In the genomic region with DNA sequence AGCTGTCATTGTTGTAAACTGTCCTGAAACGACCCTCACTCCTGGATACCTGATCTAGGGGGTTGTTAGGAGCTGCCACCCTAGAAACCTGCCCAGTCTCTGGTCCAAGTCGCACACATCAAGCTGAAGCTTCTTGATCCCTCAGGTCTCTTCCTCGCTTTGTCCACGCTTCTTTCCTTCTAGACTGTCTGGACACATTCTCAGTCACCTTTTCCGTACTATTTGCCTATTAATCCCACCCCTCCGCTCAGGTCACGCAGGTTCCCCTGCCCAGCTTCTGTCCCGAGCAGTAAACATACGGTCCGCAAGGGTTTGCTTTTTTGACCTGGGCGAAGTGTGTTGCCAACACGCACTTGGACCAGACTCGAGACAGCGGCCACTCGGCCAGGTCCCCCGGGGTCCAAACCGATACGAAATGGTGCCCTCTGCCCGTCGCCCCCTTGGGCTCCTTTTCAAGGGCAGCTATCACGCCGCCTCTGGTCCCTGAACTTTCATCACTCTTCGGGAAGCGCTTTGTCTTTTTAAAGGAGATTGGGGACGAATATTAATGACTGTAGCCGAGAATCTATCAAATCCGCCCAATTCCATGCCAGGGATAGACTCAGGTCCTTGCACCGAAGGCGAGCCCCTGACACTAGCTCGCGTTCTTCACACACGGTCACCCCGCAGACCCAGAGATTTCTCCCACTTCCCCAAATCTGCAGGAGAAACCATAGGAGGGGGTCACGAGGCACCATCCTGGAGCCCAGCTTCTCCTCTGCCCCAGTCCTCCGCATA, we compare ENCODE assay signal across 9 cellular contexts. TPM values are rescaled to one million over a fixed set of nuclear protein-coding genes. Genes with fewer than 3 reads are reported as not detected.
DNase-seq lines count a peak whose midpoint lies in the region; ATAC-seq and TF ChIP-seq lines count a peak whose summit lies in the region.
"Had no signal": no experiment of that assay in that cellular context is flagged by ENCODE, and none has a peak within 500 bp of the region (broad histone marks: within the 10 kb centered on the region; RNA-seq: fewer than 3 reads in every experiment).

No MANE protein-coding gene starts in this region.

- no peaks in the 10 kb centered on the region for H3K36me3 Mint-ChIP-seq in activated naive CD4-positive, alpha-beta T cell treated with anti-CD3 and anti-CD28 coated beads for 36 hours (ENCODE audit: low read depth)

- 11 to 31% (median 20%) methylated on average over 33 to 35 of the region's 35 CpGs for WGBS in heart left ventricle, 4 donors
- WGBS in neuronal stem cell (ENCODE audit: extremely low coverage in 2 of 2, insufficient read length in 2 of 2, insufficient replicate concordance in 1 of 2), 2 donors: no CpG with 5 or more reads among the region's 35 CpGs

- no peak overlapping the region for H3K9ac ChIP-seq in neuronal stem cell (ENCODE audit: low read depth, low read length, poor library complexity)

- H2AFZ ChIP-seq in neuronal stem cell (ENCODE audit: low read length): peak overlapping the region; percentile 80

- H3K4me1 Mint-ChIP-seq in activated naive CD4-positive, alpha-beta T cell treated with anti-CD3 and anti-CD28 coated beads for 36 hours (ENCODE audit: low read depth): no peaks in the 10 kb centered on the region

- H2BK120ac ChIP-seq in neuronal stem cell (ENCODE audit: low read depth, low read length): no peak overlapping the region

- H3K9me3 ChIP-seq in A673 (ENCODE audit: low read depth, low read length, poor library complexity, severe bottlenecking): no peaks in the 10 kb centered on the region
- no peaks in the 10 kb centered on the region for H3K9me3 ChIP-seq in heart left ventricle
- no peaks in the 10 kb centered on the region for H3K9me3 ChIP-seq in neuronal stem cell (replicated peaks in 1 of 2; ENCODE audit: control insufficient read depth in 2 of 2, insufficient read depth in 1 of 2, low read depth in 1 of 2, low read length in 2 of 2)

- H3K9me3 Mint-ChIP-seq in activated naive CD4-positive, alpha-beta T cell treated with anti-CD3 and anti-CD28 coated beads for 36 hours: no peaks in the 10 kb centered on the region

- peaks cover 34% of the 10 kb centered on the region for H3K27me3 Mint-ChIP-seq in activated naive CD4-positive, alpha-beta T cell treated with anti-CD3 and anti-CD28 coated beads for 36 hours (ENCODE audit: low read depth)

- no TSS peak for BruUV-seq in A673 (replicated peaks; lab: Mats Ljungman, UMichigan)

- no peak overlapping the region for H4K91ac ChIP-seq in neuronal stem cell (ENCODE audit: low read depth, low read length, poor library complexity)

- peak overlapping the region; percentile 76 for H3K4me2 ChIP-seq in neuronal stem cell (ENCODE audit: insufficient read depth, low read length, poor library complexity, severe bottlenecking)

- POLR2A ChIA-PET in A673 (lab: Charles Lee; ENCODE audit: low non-redundant PET): no interaction called here

- H3K23ac ChIP-seq in neuronal stem cell (ENCODE audit: low read depth, low read length, poor library complexity): peak overlapping the region; percentile 81

- H3K27ac Mint-ChIP-seq in activated naive CD4-positive, alpha-beta T cell treated with anti-CD3 and anti-CD28 coated beads for 36 hours: no peak overlapping the region

- H2BK15ac ChIP-seq in neuronal stem cell (ENCODE audit: low read length): no peak overlapping the region

- no peak overlapping the region for H3K18ac ChIP-seq in neuronal stem cell (ENCODE audit: low read length)

- TF ChIP-seq CTCF in A673 (conservative IDR thresholded peaks at IDR 0.05; ENCODE audit: low read depth, low read length) (no peak), WI38 (IDR thresholded peaks at IDR 0.05; ENCODE audit: low read depth, low read length) (no peak), heart left ventricle (IDR thresholded peaks at IDR 0.05) (no peak), GM10266 (IDR thresholded peaks at IDR 0.05; ENCODE audit: control insufficient read depth, insufficient read depth, low read depth, missing control alignments) (no peak)

- peak overlapping the region; percentile 6 for H2AK5ac ChIP-seq in neuronal stem cell (ENCODE audit: low read depth, low read length)

- peak overlapping the region; percentile 45 for H3K4me3 ChIP-seq in A673 (ENCODE audit: low read depth, low read length, poor library complexity, severe bottlenecking)
- peak overlapping the region; percentile 58 for H3K4me3 ChIP-seq in WI38 (ENCODE audit: low read depth, low read length)
- H3K4me3 ChIP-seq in heart left ventricle: peak overlapping the region; percentile 41 to 84 (median 71)
- H3K4me3 ChIP-seq in neuronal stem cell (ENCODE audit: low read length in 2 of 2): peak overlapping the region in 1 of 2 donors; percentile 78

- H2BK5ac ChIP-seq in neuronal stem cell (ENCODE audit: low read length): no peak overlapping the region

- H3K36me3 ChIP-seq in A673 (ENCODE audit: insufficient read depth, low read length, poor library complexity, severe bottlenecking) (no peaks in the 10 kb centered on the region), heart left ventricle (no peaks in the 10 kb centered on the region), neuronal stem cell (replicated peaks in 1 of 2; ENCODE audit: control insufficient read depth in 2 of 2, insufficient read depth in 2 of 2, low read length in 2 of 2) (no peaks in the 10 kb centered on the region)

- H4K8ac ChIP-seq in neuronal stem cell (ENCODE audit: low read depth, low read length): no peak overlapping the region

- intact Hi-C loops in A673 (cut with micrococcal nuclease; ENCODE audit: unreplicated experiment) (no loop called here), heart left ventricle (cut with DNase I) (loop anchor here in 6 of 10 donors (5.0 to 10.0 kb wide), 6 partner anchors 55 to 605 kb away; a partner anchor contains a TSS)
- intact Hi-C loops in activated naive CD4-positive, alpha-beta T cell treated with anti-CD3 and anti-CD28 coated beads for 36 hours (cut with micrococcal nuclease): no loop called here

- no peak overlapping the region for H2BK12ac ChIP-seq in neuronal stem cell (ENCODE audit: low read length)

- no peak for TF ChIP-seq POLR2A in heart left ventricle (IDR thresholded peaks at IDR 0.05)

- no peak overlapping the region for H3K4ac ChIP-seq in neuronal stem cell (ENCODE audit: low read length)

- no peaks in the 10 kb centered on the region for H3K79me1 ChIP-seq in neuronal stem cell (ENCODE audit: low read depth, low read length)

- ATAC-seq in heart left ventricle (peak; percentile 8 to 37 (median 29)), HG02840 (IDR thresholded peaks at IDR 0.05; ENCODE audit: low FRiP score, unreplicated experiment) (no peak)

- no peak overlapping the region for H3K27ac ChIP-seq in A673 (ENCODE audit: low read depth, low read length, poor library complexity, severe bottlenecking)
- peak overlapping the region; percentile 25 to 87 (median 82) for H3K27ac ChIP-seq in heart left ventricle
- no peak overlapping the region for H3K27ac ChIP-seq in neuronal stem cell (replicated peaks; ENCODE audit: low read length)
- H3K27ac ChIP-seq: HL-60 had no signal

- no peak overlapping the region for H3K4me3 Mint-ChIP-seq in activated naive CD4-positive, alpha-beta T cell treated with anti-CD3 and anti-CD28 coated beads for 36 hours

- H3K4me1 ChIP-seq in A673 (ENCODE audit: insufficient read depth, low read length, poor library complexity, severe bottlenecking): peaks cover 6% of the 10 kb centered on the region
- H3K4me1 ChIP-seq in heart left ventricle: peaks cover 0 to 25% (median 8%) of the 10 kb centered on the region in 12 donors
- H3K4me1 ChIP-seq in neuronal stem cell (ENCODE audit: control insufficient read depth in 2 of 2, insufficient read depth in 1 of 2, low read depth in 1 of 2, low read length in 2 of 2): peaks cover 3 to 10% of the 10 kb centered on the region in 2 donors

- no peak overlapping the region for H3K14ac ChIP-seq in neuronal stem cell (ENCODE audit: low read length)

- CTCF ChIA-PET in A673 (lab: Charles Lee): no interaction called here
- CTCF ChIA-PET in activated naive CD4-positive, alpha-beta T cell treated with anti-CD3 and anti-CD28 coated beads for 36 hours (lab: Charles Lee): interaction anchor here (1.2 kb wide), 1 partner anchor 605 kb away, joined by 3 read pairs; no protein-coding TSS in a partner anchor

- peaks cover 13% of the 10 kb centered on the region for H3K27me3 ChIP-seq in A673 (replicated peaks; ENCODE audit: insufficient read depth, low read depth, low read length, poor library complexity)
- peaks cover 0 to 13% (median 0%) of the 10 kb centered on the region in 9 donors for H3K27me3 ChIP-seq in heart left ventricle
- peaks cover 7 to 44% (median 30%) of the 10 kb centered on the region in 3 experiments for H3K27me3 ChIP-seq in neuronal stem cell (ENCODE audit: control insufficient read depth in 3 of 3, insufficient read depth in 3 of 3, low read depth in 1 of 3, low read length in 3 of 3)

- DNase-seq in A673 (ENCODE audit: low spot score) (no peak), heart left ventricle (peak in 3 of 5 donors; percentile 10 to 31 (median 13)), neuronal stem cell (ENCODE audit: low spot score) (no peak), UCSD-AML1 (lab: John Stamatoyannopoulos, UW; ENCODE audit: unreplicated experiment) (no peak), GM10266 (ENCODE audit: extremely low spot score) (no peak)
- DNase-seq in activated naive CD4-positive, alpha-beta T cell treated with anti-CD3 and anti-CD28 coated beads for 36 hours: no peak

RNA-seq across cellular contexts. Expression of a gene that starts 0.8 kb away (rescaled TPM):
- total RNA-seq in A673 (2021): 1.3 and 1.7 TPM in 2 replicates
- total RNA-seq in heart left ventricle: 100 to 1,000 TPM in 1 of 9 donors, 10 to 100 TPM in 8; 48.2 to 107 (median 71.6) TPM
- polyA plus RNA-seq in heart left ventricle: 10 to 100 TPM; 30.1 to 62.5 TPM
- under 0.01 TPM for polyA plus RNA-seq in neuronal stem cell (2013, experiment 1 of 2)
- under 0.01 TPM for polyA plus RNA-seq in neuronal stem cell (2013, experiment 2 of 2)
- not detected for total RNA-seq in activated naive CD4-positive, alpha-beta T cell treated with anti-CD3 and anti-CD28 coated beads for 36 hours

Comparison
In these comparisons a context has a peak if more than half of its experiments do, and no peak if none do; other contexts are left out.
1. DNase-seq: peak in heart left ventricle (3 of 5); none in A673 (single experiment), neuronal stem cell (single experiment), UCSD-AML1 (single experiment), GM10266 (single experiment) and activated naive CD4-positive, alpha-beta T cell treated with anti-CD3 and anti-CD28 coated beads for 36 hours (single experiment).
2. H3K27ac ChIP-seq: peak in heart left ventricle (12 of 12); none in A673 (single experiment) and neuronal stem cell (single experiment).
3. RNA of a gene that starts 0.8 kb away (total RNA-seq): 48.2 to 107 TPM in heart left ventricle; 1.3 to 1.7 TPM in A673 and not detected in activated naive CD4-positive, alpha-beta T cell treated with anti-CD3 and anti-CD28 coated beads for 36 hours; every median in the first group is over 10 times any median in the second.
4. intact Hi-C loops: an anchor here in heart left ventricle (5.0 to 10.0 kb wide); none called in A673 and activated naive CD4-positive, alpha-beta T cell treated with anti-CD3 and anti-CD28 coated beads for 36 hours.